Comparison of ENCODE assay signal across 1 cellular context in the genomic region with DNA sequence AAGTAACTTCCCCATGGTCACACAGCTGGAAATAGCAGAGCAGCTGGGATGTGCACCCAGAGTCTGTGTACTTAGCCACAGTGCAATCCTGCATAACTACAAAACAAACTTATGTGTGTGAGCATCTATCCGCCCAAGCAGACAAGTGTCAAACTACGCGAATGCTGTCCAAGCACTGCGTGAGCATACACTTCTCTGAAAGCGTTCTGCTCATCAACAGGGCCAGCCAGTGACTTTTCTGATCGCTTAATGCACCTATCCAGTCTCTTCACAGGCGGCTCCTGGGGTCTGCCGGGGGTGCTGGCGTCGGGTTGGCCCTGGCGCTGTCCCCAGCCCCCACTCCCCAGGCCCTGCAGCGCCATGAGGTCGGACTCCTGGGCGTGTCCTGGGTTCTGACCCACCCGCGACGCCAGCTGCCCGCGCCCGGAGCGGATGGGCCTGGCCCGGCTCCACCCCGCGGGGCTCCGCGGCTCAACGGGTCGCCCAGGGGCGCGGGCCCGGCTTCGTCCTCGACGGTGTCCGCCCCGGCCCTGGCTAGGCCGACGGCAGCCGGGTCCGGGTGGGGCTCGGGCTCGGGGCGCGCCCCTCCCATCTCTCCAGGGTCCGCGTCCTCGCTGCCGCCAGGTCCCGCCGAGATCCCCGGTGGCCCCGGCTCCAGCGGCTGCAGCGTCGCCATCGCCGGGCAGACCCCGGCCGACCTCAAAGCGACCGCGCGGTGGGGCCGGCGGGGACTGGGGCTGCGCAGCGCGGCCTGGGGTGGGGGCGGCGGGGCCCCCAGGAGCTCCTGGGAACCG.
A peak's percentile ranks its signal among the peaks of the same experiment; 100 is the strongest.
TF ChIP-seq lines count a peak whose summit lies in the region.

No MANE protein-coding gene starts in this region.

TF ChIP-seq in GM12878, 131 proteins besides CTCF, POLR2A, EP300 and RAD21:
- TF ChIP-seq MYB (IDR thresholded peaks at IDR 0.05; ENCODE audit: borderline replicate concordance, low read depth, low read length) (no peak), NFXL1 (IDR thresholded peaks at IDR 0.05; ENCODE audit: borderline replicate concordance) (no peak), CHD4 (IDR thresholded peaks at IDR 0.05) (no peak), TCF12 (IDR thresholded peaks at IDR 0.05; ENCODE audit: low read depth, low read length) (no peak)
- TF ChIP-seq, protein P1, sequence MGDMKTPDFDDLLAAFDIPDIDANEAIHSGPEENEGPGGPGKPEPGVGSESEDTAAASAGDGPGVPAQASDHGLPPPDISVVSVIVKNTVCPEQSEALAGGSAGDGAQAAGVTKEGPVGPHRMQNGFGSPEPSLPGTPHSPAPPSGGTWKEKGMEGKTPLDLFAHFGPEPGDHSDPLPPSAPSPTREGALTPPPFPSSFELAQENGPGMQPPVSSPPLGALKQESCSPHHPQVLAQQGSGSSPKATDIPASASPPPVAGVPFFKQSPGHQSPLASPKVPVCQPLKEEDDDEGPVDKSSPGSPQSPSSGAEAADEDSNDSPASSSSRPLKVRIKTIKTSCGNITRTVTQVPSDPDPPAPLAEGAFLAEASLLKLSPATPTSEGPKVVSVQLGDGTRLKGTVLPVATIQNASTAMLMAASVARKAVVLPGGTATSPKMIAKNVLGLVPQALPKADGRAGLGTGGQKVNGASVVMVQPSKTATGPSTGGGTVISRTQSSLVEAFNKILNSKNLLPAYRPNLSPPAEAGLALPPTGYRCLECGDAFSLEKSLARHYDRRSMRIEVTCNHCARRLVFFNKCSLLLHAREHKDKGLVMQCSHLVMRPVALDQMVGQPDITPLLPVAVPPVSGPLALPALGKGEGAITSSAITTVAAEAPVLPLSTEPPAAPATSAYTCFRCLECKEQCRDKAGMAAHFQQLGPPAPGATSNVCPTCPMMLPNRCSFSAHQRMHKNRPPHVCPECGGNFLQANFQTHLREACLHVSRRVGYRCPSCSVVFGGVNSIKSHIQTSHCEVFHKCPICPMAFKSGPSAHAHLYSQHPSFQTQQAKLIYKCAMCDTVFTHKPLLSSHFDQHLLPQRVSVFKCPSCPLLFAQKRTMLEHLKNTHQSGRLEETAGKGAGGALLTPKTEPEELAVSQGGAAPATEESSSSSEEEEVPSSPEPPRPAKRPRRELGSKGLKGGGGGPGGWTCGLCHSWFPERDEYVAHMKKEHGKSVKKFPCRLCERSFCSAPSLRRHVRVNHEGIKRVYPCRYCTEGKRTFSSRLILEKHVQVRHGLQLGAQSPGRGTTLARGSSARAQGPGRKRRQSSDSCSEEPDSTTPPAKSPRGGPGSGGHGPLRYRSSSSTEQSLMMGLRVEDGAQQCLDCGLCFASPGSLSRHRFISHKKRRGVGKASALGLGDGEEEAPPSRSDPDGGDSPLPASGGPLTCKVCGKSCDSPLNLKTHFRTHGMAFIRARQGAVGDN (IDR thresholded peaks at IDR 0.05) = 0 out of 2 replicates have a peak, but pooled peaks have one; percentile 19
- TF ChIP-seq, protein P2, sequence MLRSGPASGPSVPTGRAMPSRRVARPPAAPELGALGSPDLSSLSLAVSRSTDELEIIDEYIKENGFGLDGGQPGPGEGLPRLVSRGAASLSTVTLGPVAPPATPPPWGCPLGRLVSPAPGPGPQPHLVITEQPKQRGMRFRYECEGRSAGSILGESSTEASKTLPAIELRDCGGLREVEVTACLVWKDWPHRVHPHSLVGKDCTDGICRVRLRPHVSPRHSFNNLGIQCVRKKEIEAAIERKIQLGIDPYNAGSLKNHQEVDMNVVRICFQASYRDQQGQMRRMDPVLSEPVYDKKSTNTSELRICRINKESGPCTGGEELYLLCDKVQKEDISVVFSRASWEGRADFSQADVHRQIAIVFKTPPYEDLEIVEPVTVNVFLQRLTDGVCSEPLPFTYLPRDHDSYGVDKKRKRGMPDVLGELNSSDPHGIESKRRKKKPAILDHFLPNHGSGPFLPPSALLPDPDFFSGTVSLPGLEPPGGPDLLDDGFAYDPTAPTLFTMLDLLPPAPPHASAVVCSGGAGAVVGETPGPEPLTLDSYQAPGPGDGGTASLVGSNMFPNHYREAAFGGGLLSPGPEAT (IDR thresholded peaks at IDR 0.05; ENCODE audit: low read depth) = no peak
TF ChIP-seq in GM12878: peak in this region for 1.
